Comparison of ENCODE assay signal across 8 cellular contexts in genomic region chrX:149470960-149471359, GRCh38. TPM values are rescaled to one million over a fixed set of nuclear protein-coding genes. Genes with fewer than 3 reads are reported as not detected.
DNase-seq lines count a peak whose midpoint lies in the region; ATAC-seq and TF ChIP-seq lines count a peak whose summit lies in the region.

No MANE protein-coding gene starts in this region.

- POLR2A ChIA-PET in HEK293 (lab: Yijun Ruan, JAX), result no interaction called here

- H3K27ac Mint-ChIP-seq in activated naive CD4-positive, alpha-beta T cell treated with anti-CD3 and anti-CD28 coated beads for 36 hours, result no peak overlapping the region

- no peak overlapping the region for H3K4me3 ChIP-seq in GM06990 (replicated peaks; ENCODE audit: low read depth, low read length)
- H3K4me3 ChIP-seq in HEK293 (ENCODE audit: low read depth, low read length), result no peak overlapping the region
- peak overlapping the region; percentile 68 for H3K4me3 ChIP-seq in SK-N-MC

- H3K4me1 ChIP-seq in HEK293 (ENCODE audit: control insufficient read depth, insufficient read depth, low read length), result no peaks in the 10 kb centered on the region

- H3K27ac ChIP-seq in HEK293 (ENCODE audit: extremely low read depth, low read depth, low read length) (no peak overlapping the region), SK-N-MC (no peak overlapping the region)

- H3K27me3 ChIP-seq in GM06990 (replicated peaks; ENCODE audit: control insufficient read depth, insufficient read depth, low read length), result no peaks in the 10 kb centered on the region; the same call in 1 of the 2 replicates

- intact Hi-C loops in activated naive CD4-positive, alpha-beta T cell treated with anti-CD3 and anti-CD28 coated beads for 36 hours (cut with micrococcal nuclease), result loop anchor here (1.0 to 10.0 kb wide), 2 partner anchors 186 to 1422 kb away; no protein-coding TSS in a partner anchor
- intact Hi-C loops in Right ventricle myocardium inferior (cut with DNase I) (loop anchor here (5.0 kb wide), 1 partner anchor 1424 kb away; no protein-coding TSS in a partner anchor), posterior vena cava (cut with DNase I) (loop anchor here in 1 of 2 donors (10.0 kb wide), 1 partner anchor 1336 kb away; no protein-coding TSS in a partner anchor)

- no peaks in the 10 kb centered on the region for H3K4me1 Mint-ChIP-seq in activated naive CD4-positive, alpha-beta T cell treated with anti-CD3 and anti-CD28 coated beads for 36 hours (ENCODE audit: low read depth)

- H3K9ac ChIP-seq in SK-N-MC (ENCODE audit: insufficient read length), result no peak overlapping the region

- no peak overlapping the region for H3K4me3 Mint-ChIP-seq in activated naive CD4-positive, alpha-beta T cell treated with anti-CD3 and anti-CD28 coated beads for 36 hours

- H3K27me3 Mint-ChIP-seq in activated naive CD4-positive, alpha-beta T cell treated with anti-CD3 and anti-CD28 coated beads for 36 hours (ENCODE audit: low read depth), result no peaks in the 10 kb centered on the region

- DNase-seq in GM06990 (ENCODE audit: extremely low read depth, insufficient read length), result peak; percentile 56
- DNase-seq in MV-4-11 (lab: John Stamatoyannopoulos, UW), result peak; percentile 6
- peak; percentile 12 for DNase-seq in SK-N-MC (ENCODE audit: low read depth, low spot score)
- peak; percentile 67 for DNase-seq in activated naive CD4-positive, alpha-beta T cell treated with anti-CD3 and anti-CD28 coated beads for 36 hours
- peak; percentile 88 for DNase-seq in Right ventricle myocardium inferior (ENCODE audit: missing footprints)
- DNase-seq in posterior vena cava (ENCODE audit: low spot score), result peak; percentile 92
- DNase-seq in ureter (ENCODE audit: low spot score), result peak; percentile 77

- no peaks in the 10 kb centered on the region for H3K9me3 Mint-ChIP-seq in activated naive CD4-positive, alpha-beta T cell treated with anti-CD3 and anti-CD28 coated beads for 36 hours

- ATAC-seq in Right ventricle myocardium inferior, result peak; percentile 97

- no peaks in the 10 kb centered on the region for H3K36me3 Mint-ChIP-seq in activated naive CD4-positive, alpha-beta T cell treated with anti-CD3 and anti-CD28 coated beads for 36 hours (ENCODE audit: low read depth)

- no peaks in the 10 kb centered on the region for H3K9me3 ChIP-seq in HEK293 (ENCODE audit: control insufficient read depth, insufficient read depth, low read depth, low read length)
- H3K9me3 ChIP-seq in SK-N-MC (ENCODE audit: low read depth, low read length), result no peaks in the 10 kb centered on the region

- TF ChIP-seq CTCF in GM06990 (IDR thresholded peaks at IDR 0.05; ENCODE audit: insufficient read depth, low read length, poor library complexity, severe bottlenecking), result peak; percentile 83
- TF ChIP-seq CTCF in HEK293 (tag by site-specific recombination; IDR thresholded peaks at IDR 0.05), result peak; percentile 88

- CTCF ChIA-PET in HEK293 (lab: Yijun Ruan, JAX), result interaction anchor here (0.5 to 2.8 kb wide), 45 partner anchors 8 to 1994 kb away, joined by 3 to 20 read pairs (median 3); no protein-coding TSS in a partner anchor
- CTCF ChIA-PET in activated naive CD4-positive, alpha-beta T cell treated with anti-CD3 and anti-CD28 coated beads for 36 hours (lab: Charles Lee), result interaction anchor here (0.5 to 3.1 kb wide), 8 partner anchors 9 to 1420 kb away, joined by 3 to 13 read pairs (median 4); no protein-coding TSS in a partner anchor

- H3K36me3 ChIP-seq in GM06990 (ENCODE audit: control insufficient read depth, insufficient read depth, low read length), result no peaks in the 10 kb centered on the region
- no peaks in the 10 kb centered on the region for H3K36me3 ChIP-seq in HEK293 (ENCODE audit: control insufficient read depth in 2 of 2, insufficient read depth in 1 of 2, low read length in 2 of 2)
- H3K36me3 ChIP-seq in SK-N-MC (ENCODE audit: insufficient read depth, low read length), result no peaks in the 10 kb centered on the region

TF ChIP-seq in HEK293, 187 proteins besides CTCF, POLR2A, EP300 and RAD21 (continues in another document):
- no peak for TF ChIP-seq ZNF704 (tag by site-specific recombination; IDR thresholded peaks at IDR 0.05)
- peak; percentile 68 for TF ChIP-seq ZSCAN30 (tag by site-specific recombination; IDR thresholded peaks at IDR 0.05)
- TF ChIP-seq ZNF488 (tag by site-specific recombination; IDR thresholded peaks at IDR 0.05), result no peak
- TF ChIP-seq SP3 (tag by site-specific recombination; IDR thresholded peaks at IDR 0.05), result no peak
- TF ChIP-seq ZBTB6 (tag by site-specific recombination; IDR thresholded peaks at IDR 0.05), result peak; percentile 57; the same call in 1 of the 2 replicates
- TF ChIP-seq SCRT1 (tag by site-specific recombination; IDR thresholded peaks at IDR 0.05; ENCODE audit: borderline replicate concordance), result no peak
- no peak for TF ChIP-seq PRDM6 (tag by site-specific recombination; IDR thresholded peaks at IDR 0.05)
- no peak for TF ChIP-seq ZNF350 (tag by site-specific recombination; IDR thresholded peaks at IDR 0.05)
- TF ChIP-seq ZNF184 (tag by site-specific recombination; IDR thresholded peaks at IDR 0.05), result no peak

RNA-seq across cellular contexts. Expression of gene IDS, which starts 34.1 kb away (rescaled TPM):
- total RNA-seq in activated naive CD4-positive, alpha-beta T cell treated with anti-CD3 and anti-CD28 coated beads for 36 hours, result 10 to 100 TPM; 39.9 to 43.1 TPM
- total RNA-seq in Right ventricle myocardium inferior (77.6 TPM), posterior vena cava (100 to 1,000 TPM in 1 of 2 donors, 10 to 100 TPM in 1; 88.2 to 102 TPM), ureter (86.8 TPM)

Comparison
In these comparisons a context has a peak if more than half of its experiments do, and no peak if none do; other contexts are left out.
1. DNase-seq: peak in every context shown above with its lines; median percentile 92 in posterior vena cava; 88 in Right ventricle myocardium inferior; 77 in ureter; 67 in activated naive CD4-positive, alpha-beta T cell treated with anti-CD3 and anti-CD28 coated beads for 36 hours; 56 in GM06990; 12 in SK-N-MC; 6 in MV-4-11.